ENCODE assay signal across 19 cellular contexts in the genomic region with DNA sequence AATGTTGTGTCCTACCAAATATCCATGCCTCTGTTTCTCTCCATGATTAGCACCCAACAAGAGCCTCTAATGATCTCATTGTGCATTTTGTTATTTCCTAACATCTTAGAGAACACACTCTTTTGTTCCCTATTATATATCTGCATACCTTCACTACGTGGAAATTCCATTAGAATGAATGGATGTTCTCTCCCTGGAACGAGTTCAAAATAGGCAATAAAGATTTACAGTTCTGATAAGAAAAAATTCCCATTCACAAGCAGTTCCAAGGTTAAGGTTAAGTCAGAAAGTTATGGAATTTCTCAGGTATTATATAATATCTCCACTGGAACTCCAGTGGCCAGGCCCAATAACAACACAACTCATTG.
DNase-seq lines count a peak whose midpoint lies in the region.
"Had no signal": no experiment of that assay in that cellular context is flagged by ENCODE, and none has a peak within 500 bp of the region (broad histone marks: within the 10 kb centered on the region; RNA-seq: fewer than 3 reads in every experiment).

No MANE protein-coding gene starts in this region.

- DNase-seq in HT1080 (ENCODE audit: low read depth) (peak; percentile 24), astrocyte of the hippocampus (ENCODE audit: low read depth, low spot score) (peak; percentile 16), iris pigment epithelial cell (ENCODE audit: low read depth) (peak; percentile 14), occipital lobe (lab: John Stamatoyannopoulos, UW) (no peak), GOT3 (lab: John Stamatoyannopoulos, UW) (no peak)
- DNase-seq in activated CD8-positive, alpha-beta memory T cell treated with anti-CD3 and anti-CD28 coated beads for 24 hours: no peak
- DNase-seq in activated naive CD4-positive, alpha-beta T cell treated with Interleukin-2 at 50 U/mL for 16 hours: no peak
- DNase-seq: activated CD4-positive, alpha-beta T cell treated with anti-CD3 and anti-CD28 coated beads, Interleukin-2, amount 10 ng/mL, durations not matched to agents 7 days and 5 days; activated CD8-positive, alpha-beta memory T cell treated with anti-CD3 and anti-CD28 coated beads, Interleukin-2, amount 50 U/mL, for 4 hours; activated naive CD8-positive, alpha-beta T cell treated with anti-CD3 and anti-CD28 coated beads, Interleukin-2, amount 50 U/mL, for 24 hours; AML-193; brain microvascular endothelial cell; CD8-positive, alpha-beta memory T cell; heart right ventricle; NCI-H1417; NCI-H2107; NCI-H510A; stimulated activated CD4-positive, alpha-beta T cell treated with anti-CD3 and anti-CD28 coated beads, Interleukin-2, amount 100 ng/mL, for 24 hours; WERI-Rb-1 had no signal

Comparison
In these comparisons a context has a peak if more than half of its experiments do, and no peak if none do; other contexts are left out.
1. DNase-seq: peak in HT1080 (single experiment), astrocyte of the hippocampus (single experiment) and iris pigment epithelial cell (single experiment); none in occipital lobe (single experiment), activated CD8-positive, alpha-beta memory T cell treated with anti-CD3 and anti-CD28 coated beads for 24 hours (single experiment), activated naive CD4-positive, alpha-beta T cell treated with Interleukin-2 at 50 U/mL for 16 hours (single experiment) and GOT3 (single experiment).